ENCODE assay signal across 22 cellular contexts in the genomic region with DNA sequence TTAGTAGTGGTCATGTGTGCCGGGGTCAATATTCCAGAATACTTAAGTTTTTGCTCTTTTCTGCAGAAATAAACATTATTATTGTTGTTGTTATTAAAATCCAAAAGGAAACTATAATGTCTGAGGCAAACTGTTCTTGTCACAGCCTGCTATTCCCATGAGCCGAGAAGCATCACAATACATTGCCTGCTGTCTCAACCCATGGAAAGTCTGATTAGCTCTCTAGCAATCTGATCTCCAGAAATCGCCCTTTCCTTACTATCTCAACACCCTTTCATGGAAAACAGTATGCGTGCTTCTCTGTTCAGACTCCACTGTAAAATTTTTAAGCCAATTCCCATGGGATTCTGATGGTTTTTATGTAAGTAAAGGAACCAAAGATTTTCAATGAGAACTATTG.
"Had no signal": no experiment of that assay in that cellular context is flagged by ENCODE, and none has a peak within 500 bp of the region (broad histone marks: within the 10 kb centered on the region; RNA-seq: fewer than 3 reads in every experiment).

No MANE protein-coding gene starts in this region.

- H3K4me1 ChIP-seq: esophagus squamous epithelium, lower lobe of right lung, prostate gland, stomach, thyroid gland, vagina had no signal

- H3K36me3 Mint-ChIP-seq: stimulated activated effector memory CD8-positive, alpha-beta T cell treated with anti-CD3 and anti-CD28 coated beads, Interleukin-12 subunit alpha, Interleukin-12 subunit beta, amount 100 ng/mL, for 72 hours had no signal

- H3K9me3 Mint-ChIP-seq: neural crest cell had no signal

- H3K36me3 ChIP-seq: esophagus squamous epithelium, lower lobe of right lung, prostate gland, sigmoid colon, stomach, thyroid gland, vagina had no signal

- ATAC-seq: effector memory CD8-positive, alpha-beta T cell; left ventricle myocardium superior; lower lobe of right lung; natural killer cell; right cardiac atrium; stimulated activated effector memory CD8-positive, alpha-beta T cell treated with anti-CD3 and anti-CD28 coated beads, Interleukin-12 subunit alpha, Interleukin-12 subunit beta, amount 100 ng/mL, for 72 hours had no signal

- H3K27ac ChIP-seq: coronary artery, esophagus squamous epithelium, lower lobe of right lung, prostate gland, sigmoid colon, stomach, thyroid gland, vagina had no signal

- H3K27ac Mint-ChIP-seq: effector memory CD8-positive, alpha-beta T cell; natural killer cell; stimulated activated effector memory CD8-positive, alpha-beta T cell treated with anti-CD3 and anti-CD28 coated beads, Interleukin-12 subunit alpha, Interleukin-12 subunit beta, amount 100 ng/mL, for 72 hours had no signal

- H3K4me3 Mint-ChIP-seq: effector memory CD8-positive, alpha-beta T cell; natural killer cell; neural crest cell; stimulated activated effector memory CD8-positive, alpha-beta T cell treated with anti-CD3 and anti-CD28 coated beads, Interleukin-12 subunit alpha, Interleukin-12 subunit beta, amount 100 ng/mL, for 72 hours had no signal

- H3K27me3 Mint-ChIP-seq: effector memory CD8-positive, alpha-beta T cell had no signal

- H3K4me1 Mint-ChIP-seq: natural killer cell; stimulated activated effector memory CD8-positive, alpha-beta T cell treated with anti-CD3 and anti-CD28 coated beads, Interleukin-12 subunit alpha, Interleukin-12 subunit beta, amount 100 ng/mL, for 72 hours had no signal

- H3K4me3 ChIP-seq: coronary artery, esophagus squamous epithelium, lower lobe of right lung, prostate gland, sigmoid colon, stomach, thyroid gland, vagina had no signal

- DNase-seq: dermis blood vessel endothelial cell; effector memory CD8-positive, alpha-beta T cell; erythroblast; esophagus squamous epithelium; head of caudate nucleus; left ventricle myocardium superior; lower lobe of right lung; natural killer cell; nucleus accumbens; right cardiac atrium; sigmoid colon; stimulated activated CD4-positive, alpha-beta T cell treated with anti-CD3 and anti-CD28 coated beads, Interleukin-2, amount 100 ng/mL, for 24 hours; stimulated activated CD4-positive, alpha-beta T cell treated with anti-CD3 and anti-CD28 coated beads, Interleukin-4, amount 100 ng/mL, for 24 hours; stimulated activated naive CD4-positive, alpha-beta T cell treated with Interleukin-2 at 50 U/mL for 16 hours; stomach; thyroid gland; trophoblast cell had no signal

- H3K27me3 ChIP-seq: esophagus squamous epithelium, sigmoid colon, stomach, thyroid gland, vagina had no signal

- H3K9me3 ChIP-seq: esophagus squamous epithelium, lower lobe of right lung, prostate gland, sigmoid colon, stomach, thyroid gland, vagina had no signal
